ENCODE assay signal across 1 cellular context in genomic region chr19:41355802-41356201, GRCh38.
TF ChIP-seq lines count a peak whose summit lies in the region.

No MANE protein-coding gene starts in this region.

TF ChIP-seq in IMR-90, 13 proteins besides CTCF, POLR2A, EP300 and RAD21:
- TF ChIP-seq CEBPB (IDR thresholded peaks at IDR 0.05; ENCODE audit: low read depth, low read length) (no peak), FOS (IDR thresholded peaks at IDR 0.05; ENCODE audit: low read depth, low read length) (no peak), SMC3 (IDR thresholded peaks at IDR 0.05; ENCODE audit: low read depth, low read length) (no peak), MAZ (IDR thresholded peaks at IDR 0.05; ENCODE audit: borderline replicate concordance, low read depth, low read length) (no peak), BHLHE40 (IDR thresholded peaks at IDR 0.05; ENCODE audit: low read depth, low read length) (no peak), MAFK (IDR thresholded peaks at IDR 0.05; ENCODE audit: low read depth, low read length) (no peak), MXI1 (IDR thresholded peaks at IDR 0.05; ENCODE audit: borderline replicate concordance, low read depth, low read length) (no peak), NFE2L2 (IDR thresholded peaks at IDR 0.05; ENCODE audit: low read depth, low read length) (no peak)
